Comparison of ENCODE assay signal across 9 cellular contexts in genomic region chr9:86585422-86586143, GRCh38.
DNase-seq lines count a peak whose midpoint lies in the region; ATAC-seq and TF ChIP-seq lines count a peak whose summit lies in the region.
"Had no signal": no experiment of that assay in that cellular context is flagged by ENCODE, and none has a peak within 500 bp of the region (broad histone marks: within the 10 kb centered on the region; RNA-seq: fewer than 3 reads in every experiment).

No MANE protein-coding gene starts in this region.

- H3K4me3 ChIP-seq in breast epithelium, result peak overlapping the region in 2 of 3 donors; percentile 1 to 36
- H3K4me3 ChIP-seq in mesodermal cell (ENCODE audit: extremely low read depth, insufficient read depth, low read length, poor library complexity, severe bottlenecking), result no peak overlapping the region
- H3K4me3 ChIP-seq in tibial artery, result peak overlapping the region; percentile 20 to 30

- intact Hi-C loops in breast epithelium (cut with DNase I; ENCODE audit: low total_unique reads), result no loop called here
- intact Hi-C loops in tibial artery (cut with DNase I; ENCODE audit: low total_unique reads), result no loop called here

- H3K27me3 ChIP-seq in breast epithelium, result no peaks in the 10 kb centered on the region
- H3K27me3 ChIP-seq in tibial artery, result no peaks in the 10 kb centered on the region

- no peaks in the 10 kb centered on the region for H3K9me3 ChIP-seq in breast epithelium
- no peaks in the 10 kb centered on the region for H3K9me3 ChIP-seq in mesodermal cell (ENCODE audit: control insufficient read depth, low read length)
- no peaks in the 10 kb centered on the region for H3K9me3 ChIP-seq in tibial artery

- no peak for TF ChIP-seq POLR2A in breast epithelium (IDR thresholded peaks at IDR 0.05)

- peak overlapping the region; percentile 6 to 16 for H3K27ac ChIP-seq in breast epithelium
- peak overlapping the region; percentile 2 for H3K27ac ChIP-seq in mesodermal cell (ENCODE audit: low read depth, low read length, severe bottlenecking)
- peak overlapping the region in 1 of 2 donors; percentile 32 for H3K27ac ChIP-seq in tibial artery

- no peak for TF ChIP-seq CTCF in breast epithelium (IDR thresholded peaks at IDR 0.05)
- no peak for TF ChIP-seq CTCF in tibial artery (IDR thresholded peaks at IDR 0.05)

- WGBS in mesodermal cell (ENCODE audit: insufficient coverage in 2 of 2), 2 experiments, result 40 to 60% methylated on average over 1 to 3 of the region's 7 CpGs

- H3K36me3 ChIP-seq in breast epithelium (no peaks in the 10 kb centered on the region), mesodermal cell (ENCODE audit: control insufficient read depth, insufficient read depth, low read length) (no peaks in the 10 kb centered on the region), tibial artery (no peaks in the 10 kb centered on the region)

- no peak for ATAC-seq in HG02852 (IDR thresholded peaks at IDR 0.05; ENCODE audit: unreplicated experiment)

- H3K4me1 ChIP-seq in breast epithelium (no peaks in the 10 kb centered on the region), mesodermal cell (ENCODE audit: control insufficient read depth, insufficient read depth, low read length, poor library complexity, severe bottlenecking) (peaks cover 6% of the 10 kb centered on the region), tibial artery (peaks cover 0 to 14% (median 0%) of the 10 kb centered on the region in 4 donors)

- DNase-seq in HT-29 (ENCODE audit: low spot score) (peak; percentile 29), breast epithelium (ENCODE audit: low spot score in 2 of 2) (no peak), tibial artery (no peak), retina (no peak)
- DNase-seq in effector CD4-positive, alpha-beta T cell, result no peak
- DNase-seq: NCI-H2171 treated with DMSO at 0.1 percent for 48 hours; stimulated activated naive CD4-positive, alpha-beta T cell had no signal
